1 cellular context compared by ENCODE assay signal in genomic region chr11:191490-192478, GRCh38.
TF ChIP-seq lines count a peak whose summit lies in the region.

No MANE protein-coding gene starts in this region.

TF ChIP-seq in SK-N-SH, 30 proteins besides CTCF, POLR2A, EP300 and RAD21:
- TF ChIP-seq SMC3 (IDR thresholded peaks at IDR 0.05; ENCODE audit: low read depth, low read length), result 0 out of 2 replicates have a peak, but pooled peaks have one; percentile 6
